9 cellular contexts compared by ENCODE assay signal in the genomic region with DNA sequence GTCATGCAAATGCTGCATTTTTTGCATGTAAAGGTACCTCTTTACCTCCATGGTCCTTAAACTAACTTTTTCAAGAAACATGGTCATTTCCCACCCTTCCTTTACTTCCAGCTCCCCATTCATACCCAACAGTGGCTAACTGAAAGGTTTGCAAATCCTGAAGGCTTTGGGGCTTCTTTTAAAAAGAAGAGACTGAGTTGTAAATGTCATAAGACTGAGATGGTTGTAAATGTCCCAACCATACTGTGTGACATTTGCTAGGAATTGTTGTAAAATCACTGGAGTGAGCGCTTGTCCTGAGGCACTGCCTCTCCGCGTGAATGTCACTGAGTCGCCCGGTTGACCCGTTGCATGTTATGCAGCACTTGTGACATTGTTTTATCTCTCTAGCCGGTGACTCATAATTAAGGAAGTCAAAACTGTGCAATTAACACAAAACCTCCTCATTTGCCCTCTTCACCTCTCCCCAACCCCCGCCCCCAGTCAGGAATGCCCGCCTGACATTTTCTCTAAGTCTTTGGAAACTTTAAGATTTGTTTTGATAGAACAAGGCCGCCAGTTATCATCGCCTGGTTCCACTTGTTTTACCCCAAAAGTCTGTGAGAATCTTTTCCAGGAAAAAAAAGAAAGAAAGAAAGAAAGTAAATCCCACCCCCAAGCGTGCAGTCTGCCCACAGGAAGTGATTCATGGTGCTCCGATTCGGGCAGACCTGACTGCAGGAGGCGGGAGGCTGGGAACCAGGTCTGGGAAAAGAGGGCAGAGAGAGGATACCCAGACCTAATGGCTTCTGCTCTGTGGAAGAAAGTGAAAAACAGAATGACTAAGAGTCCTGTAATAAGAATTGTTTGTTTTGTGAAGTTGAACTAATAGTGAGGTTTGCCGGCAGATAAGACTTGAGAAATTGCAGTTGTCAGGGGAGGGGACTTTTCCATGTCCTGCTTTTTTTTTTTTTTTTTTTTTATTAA.
DNase-seq lines count a peak whose midpoint lies in the region; ATAC-seq, FAIRE-seq and TF ChIP-seq lines count a peak whose summit lies in the region.
"Had no signal": no experiment of that assay in that cellular context is flagged by ENCODE, and none has a peak within 500 bp of the region (broad histone marks: within the 10 kb centered on the region; RNA-seq: fewer than 3 reads in every experiment).

No MANE protein-coding gene starts in this region.

- H3K36me3 Mint-ChIP-seq in T-helper 1 cell treated with Interleukin-12 subunit alpha and Interleukin-12 subunit beta and Interleukin-4 antibody, amounts not matched to agents 30 μg/mL and 1 μg/mL, for 36 hours (ENCODE audit: low read depth), result peaks cover 34% of the 10 kb centered on the region

- POLR2A ChIA-PET in HepG2 (lab: Yijun Ruan, JAX), result interaction anchor here (0.6 to 2.0 kb wide), 4 partner anchors 14 to 91 kb away, joined by 3 to 6 read pairs (median 4); no protein-coding TSS in a partner anchor

- TF ChIP-seq CTCF in cardiac fibroblast (IDR thresholded peaks at IDR 0.05; ENCODE audit: low read depth, low read length), result no peak
- TF ChIP-seq CTCF in HepG2 (CRISPR knock-in tag; IDR thresholded peaks at IDR 0.05), result no peak

- H2AFZ ChIP-seq in HepG2 (ENCODE audit: low read length), result no peak overlapping the region

- peak in 1 of 2 experiments; percentile 58; a peak in 2 of 4 replicates for TF ChIP-seq EP300 in HepG2 (IDR thresholded peaks at IDR 0.05; ENCODE audit: low read depth in 2 of 2, low read length in 2 of 2)
- no peak for TF ChIP-seq EP300 in HepG2 (CRISPR knock-in tag; IDR thresholded peaks at IDR 0.05; ENCODE audit: borderline replicate concordance)

- H3K36me3 ChIP-seq in HepG2 (replicated peaks in 1 of 2; ENCODE audit: control insufficient read depth in 1 of 2, insufficient read depth in 2 of 2, low read length in 2 of 2), result peaks cover 7 to 8% of the 10 kb centered on the region in 2 experiments; a peak in 3 of 5 replicates

- H3K27me3 ChIP-seq in HepG2 (ENCODE audit: control insufficient read depth in 1 of 2, insufficient read depth in 2 of 2, low read length in 2 of 2), result no peaks in the 10 kb centered on the region

- no TSS peak for BruUV-seq in HepG2 (replicated peaks; lab: Mats Ljungman, UMichigan)

- no peak for TF ChIP-seq RAD21 in HepG2 (CRISPR knock-in tag; IDR thresholded peaks at IDR 0.05)

- H3K9ac ChIP-seq in HepG2 (ENCODE audit: insufficient read depth, low read depth, low read length), result peak overlapping the region; percentile 27

- H3K4me3 Mint-ChIP-seq in T-helper 1 cell treated with Interleukin-12 subunit alpha and Interleukin-12 subunit beta and Interleukin-4 antibody, amounts not matched to agents 30 μg/mL and 1 μg/mL, for 36 hours, result peak overlapping the region; percentile 41

- H3K4me3 ChIP-seq in cardiac fibroblast (replicated peaks in 1 of 2; ENCODE audit: low read depth in 2 of 2, low read length in 2 of 2) (peak overlapping the region in 1 of 2 donors; percentile 11), HepG2 (replicated peaks in 1 of 3; ENCODE audit: insufficient read depth in 1 of 3, low read depth in 2 of 3, low read length in 3 of 3) (peak overlapping the region in 2 of 3 experiments; percentile 20 to 31; a peak in 2 of 6 replicates)

- peaks cover 72% of the 10 kb centered on the region for H3K4me1 Mint-ChIP-seq in T-helper 1 cell treated with Interleukin-12 subunit alpha and Interleukin-12 subunit beta and Interleukin-4 antibody, amounts not matched to agents 30 μg/mL and 1 μg/mL, for 36 hours (ENCODE audit: low read depth)

- H3K9me3 ChIP-seq in HepG2 (ENCODE audit: low read length), result no peaks in the 10 kb centered on the region

- TF ChIP-seq POLR2A in HepG2 (IDR thresholded peaks at IDR 0.05; ENCODE audit: insufficient read depth in 1 of 2, low read depth in 2 of 2, low read length in 2 of 2), result no peak

- H3K27ac ChIP-seq in HepG2 (ENCODE audit: extremely low read length, insufficient read depth, low read length), result peak overlapping the region; percentile 52

- DNase-seq in stimulated activated naive CD4-positive, alpha-beta T cell treated with Interleukin-2 at 50 U/mL for 16 hours (lab: John Stamatoyannopoulos, UW), result peak; percentile 63
- DNase-seq in stimulated activated naive CD4-positive, alpha-beta T cell (lab: John Stamatoyannopoulos, UW), result no peak
- DNase-seq in cardiac fibroblast (ENCODE audit: low read depth in 2 of 2) (peak; percentile 98 to 99), HepG2 (ENCODE audit: low spot score) (peak; percentile 94)
- DNase-seq in stimulated activated naive CD8-positive, alpha-beta T cell treated with anti-CD3 and anti-CD28 coated beads, Interleukin-15, Interleukin-2, amounts not matched to agents 100 U/mL and 50 U/mL, for 24 hours, result peak; percentile 64

- H3K27me3 Mint-ChIP-seq in T-helper 1 cell treated with Interleukin-12 subunit alpha and Interleukin-12 subunit beta and Interleukin-4 antibody, amounts not matched to agents 30 μg/mL and 1 μg/mL, for 36 hours (ENCODE audit: low read depth), result no peaks in the 10 kb centered on the region

- CTCF ChIA-PET in HepG2 (lab: Yijun Ruan, JAX; ENCODE audit: low intra/inter-chr PET ratio, low total read pairs), result no interaction called here

- H3K79me2 ChIP-seq in HepG2 (ENCODE audit: insufficient read depth, low read length), result peaks cover 53% of the 10 kb centered on the region

- peak overlapping the region; percentile 76 for H3K27ac Mint-ChIP-seq in T-helper 1 cell treated with Interleukin-12 subunit alpha and Interleukin-12 subunit beta and Interleukin-4 antibody, amounts not matched to agents 30 μg/mL and 1 μg/mL, for 36 hours

- intact Hi-C loops in HepG2 (cut with micrococcal nuclease; ENCODE audit: unreplicated experiment), result loop anchor here (5.0 kb wide), 1 partner anchor 88 kb away; no protein-coding TSS in a partner anchor

- in situ Hi-C loops in HepG2 (cut with HindIII; ENCODE audit: extremely low pct_ligation_motif_present, low pct_unique_long_range_greater_than_20kb), result no loop called here

- peak; percentile 70 for FAIRE-seq in HepG2 (lab: Jason Lieb, UNC)

- no peaks in the 10 kb centered on the region for H3K9me3 Mint-ChIP-seq in T-helper 1 cell treated with Interleukin-12 subunit alpha and Interleukin-12 subunit beta and Interleukin-4 antibody, amounts not matched to agents 30 μg/mL and 1 μg/mL, for 36 hours

- peaks cover 68% of the 10 kb centered on the region for H3K4me1 ChIP-seq in HepG2 (ENCODE audit: insufficient read depth, low read length)

- peak; percentile 64 for ATAC-seq in HepG2
- ATAC-seq in stimulated activated naive CD8-positive, alpha-beta T cell treated with anti-CD3 and anti-CD28 coated beads, Interleukin-15, Interleukin-2, amounts not matched to agents 100 U/mL and 50 U/mL, for 24 hours, result peak; percentile 70
- ATAC-seq in HG02678 (IDR thresholded peaks at IDR 0.05; ENCODE audit: unreplicated experiment), result no peak
- ATAC-seq in GM18870 (IDR thresholded peaks at IDR 0.05; ENCODE audit: unreplicated experiment), result no peak
- ATAC-seq: left colon had no signal

- 16% methylated on average over 16 of the region's 16 CpGs for WGBS in HepG2 (ENCODE audit: low lambda C conversion rate)

- peaks cover 48% of the 10 kb centered on the region for H4K20me1 ChIP-seq in HepG2 (ENCODE audit: insufficient read depth, low read length)

- H3K4me2 ChIP-seq in HepG2 (ENCODE audit: low read depth, low read length), result peak overlapping the region; percentile 65

TF ChIP-seq in HepG2, 621 proteins besides CTCF, POLR2A, EP300 and RAD21 (continues in another document):
- TF ChIP-seq ZNF234 (CRISPR knock-in tag; conservative IDR thresholded peaks at IDR 0.05) (no peak), SKI (IDR thresholded peaks at IDR 0.05; ENCODE audit: partially characterized antibody) (peak; percentile 75), NR1H2 (CRISPR knock-in tag; IDR thresholded peaks at IDR 0.05; ENCODE audit: borderline replicate concordance, low read depth) (no peak), MTA3 (CRISPR knock-in tag; IDR thresholded peaks at IDR 0.05) (no peak), ZNF232 (CRISPR knock-in tag; IDR thresholded peaks at IDR 0.05; ENCODE audit: borderline replicate concordance) (no peak), ZFP82 (CRISPR knock-in tag; IDR thresholded peaks at IDR 0.05; ENCODE audit: borderline replicate concordance) (no peak), ZNF431 (CRISPR knock-in tag; IDR thresholded peaks at IDR 0.05; ENCODE audit: borderline replicate concordance, low read depth) (no peak), SOX6 (IDR thresholded peaks at IDR 0.05) (no peak), SOX6 (CRISPR knock-in tag; IDR thresholded peaks at IDR 0.05) (peak; percentile 40; the same call in 1 of the 2 replicates), RFX1 (IDR thresholded peaks at IDR 0.05) (no peak), DPF2 (CRISPR knock-in tag; IDR thresholded peaks at IDR 0.05; ENCODE audit: borderline replicate concordance, low read depth) (0 out of 2 replicates have a peak, but pooled peaks have one; percentile 14)
- TF ChIP-seq, protein P1, sequence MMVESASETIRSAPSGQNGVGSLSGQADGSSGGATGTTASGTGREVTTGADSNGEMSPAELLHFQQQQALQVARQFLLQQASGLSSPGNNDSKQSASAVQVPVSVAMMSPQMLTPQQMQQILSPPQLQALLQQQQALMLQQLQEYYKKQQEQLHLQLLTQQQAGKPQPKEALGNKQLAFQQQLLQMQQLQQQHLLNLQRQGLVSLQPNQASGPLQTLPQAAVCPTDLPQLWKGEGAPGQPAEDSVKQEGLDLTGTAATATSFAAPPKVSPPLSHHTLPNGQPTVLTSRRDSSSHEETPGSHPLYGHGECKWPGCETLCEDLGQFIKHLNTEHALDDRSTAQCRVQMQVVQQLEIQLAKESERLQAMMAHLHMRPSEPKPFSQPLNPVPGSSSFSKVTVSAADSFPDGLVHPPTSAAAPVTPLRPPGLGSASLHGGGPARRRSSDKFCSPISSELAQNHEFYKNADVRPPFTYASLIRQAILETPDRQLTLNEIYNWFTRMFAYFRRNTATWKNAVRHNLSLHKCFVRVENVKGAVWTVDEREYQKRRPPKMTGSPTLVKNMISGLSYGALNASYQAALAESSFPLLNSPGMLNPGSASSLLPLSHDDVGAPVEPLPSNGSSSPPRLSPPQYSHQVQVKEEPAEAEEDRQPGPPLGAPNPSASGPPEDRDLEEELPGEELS (CRISPR knock-in tag; IDR thresholded peaks at IDR 0.05), result peak; percentile 56

Comparison
In these comparisons a context has a peak if more than half of its experiments do, and no peak if none do; other contexts are left out.
1. DNase-seq: peak in stimulated activated naive CD4-positive, alpha-beta T cell treated with Interleukin-2 at 50 U/mL for 16 hours (single experiment), cardiac fibroblast (2 of 2), HepG2 (single experiment) and stimulated activated naive CD8-positive, alpha-beta T cell treated with anti-CD3 and anti-CD28 coated beads, Interleukin-15, Interleukin-2, amounts not matched to agents 100 U/mL and 50 U/mL, for 24 hours (single experiment); none in stimulated activated naive CD4-positive, alpha-beta T cell (0 of 6).
2. ATAC-seq: peak in HepG2 (single experiment) and stimulated activated naive CD8-positive, alpha-beta T cell treated with anti-CD3 and anti-CD28 coated beads, Interleukin-15, Interleukin-2, amounts not matched to agents 100 U/mL and 50 U/mL, for 24 hours (single experiment); none in HG02678 (single experiment) and GM18870 (single experiment).